In genomic region chr19:44260343-44260681, GRCh38 we compare ENCODE assay signal across 8 cellular contexts. TPM values are rescaled to one million over a fixed set of nuclear protein-coding genes. Genes with fewer than 3 reads are reported as not detected.
DNase-seq lines count a peak whose midpoint lies in the region; ATAC-seq and TF ChIP-seq lines count a peak whose summit lies in the region.

No MANE protein-coding gene starts in this region.

- no peaks in the 10 kb centered on the region for H3K36me3 ChIP-seq in CD8-positive, alpha-beta memory T cell (ENCODE audit: insufficient read depth, low read length)

- H3K27ac ChIP-seq in CD8-positive, alpha-beta memory T cell (ENCODE audit: low read depth, low read length): no peak overlapping the region
- peak overlapping the region; percentile 46 for H3K27ac ChIP-seq in epithelial cell of prostate

- POLR2A ChIA-PET in CD8-positive, alpha-beta memory T cell (lab: Charles Lee): no interaction called here

- no peaks in the 10 kb centered on the region for H3K27me3 ChIP-seq in CD8-positive, alpha-beta memory T cell (ENCODE audit: insufficient read depth, low read length, poor library complexity, severe bottlenecking)

- no peak for TF ChIP-seq CTCF in neural crest cell (conservative IDR thresholded peaks at IDR 0.05)

- ATAC-seq in HG02885 (IDR thresholded peaks at IDR 0.05; ENCODE audit: poor library complexity, unreplicated experiment): no peak
- no peak for ATAC-seq in GM21528 (IDR thresholded peaks at IDR 0.05; ENCODE audit: low FRiP score, unreplicated experiment)

- H3K4me1 Mint-ChIP-seq in CD8-positive, alpha-beta memory T cell: peaks cover 7 to 13% (median 13%) of the 10 kb centered on the region in 3 donors
- H3K4me1 Mint-ChIP-seq in neural crest cell: peaks cover 12% of the 10 kb centered on the region

- H3K27me3 Mint-ChIP-seq in CD8-positive, alpha-beta memory T cell: no peaks in the 10 kb centered on the region
- H3K27me3 Mint-ChIP-seq in neural crest cell (ENCODE audit: low read depth): no peaks in the 10 kb centered on the region

- no peaks in the 10 kb centered on the region for H3K4me1 ChIP-seq in CD8-positive, alpha-beta memory T cell (ENCODE audit: insufficient read depth, low read length)

- peaks cover 15% of the 10 kb centered on the region for H3K9me3 ChIP-seq in CD8-positive, alpha-beta memory T cell (ENCODE audit: low read length)

- H3K4me3 Mint-ChIP-seq in CD8-positive, alpha-beta memory T cell: peak overlapping the region in 6 of 7 donors; percentile 60 to 70 (median 64)
- H3K4me3 Mint-ChIP-seq in neural crest cell: peak overlapping the region; percentile 81

- peaks cover 3 to 68% (median 19%) of the 10 kb centered on the region in 3 donors for H3K36me3 Mint-ChIP-seq in CD8-positive, alpha-beta memory T cell
- H3K36me3 Mint-ChIP-seq in neural crest cell (ENCODE audit: low read depth): peaks cover 22% of the 10 kb centered on the region

- no peak overlapping the region for H3K4me3 ChIP-seq in CD8-positive, alpha-beta memory T cell (ENCODE audit: low read length)

- CTCF ChIA-PET in CD8-positive, alpha-beta memory T cell (lab: Charles Lee): no interaction called here

- peaks cover 48 to 94% (median 78%) of the 10 kb centered on the region in 5 donors for H3K9me3 Mint-ChIP-seq in CD8-positive, alpha-beta memory T cell
- H3K9me3 Mint-ChIP-seq in neural crest cell: peaks cover 15% of the 10 kb centered on the region

- peak overlapping the region in 2 of 8 donors; percentile 38 to 41 for H3K27ac Mint-ChIP-seq in CD8-positive, alpha-beta memory T cell
- H3K27ac Mint-ChIP-seq in neural crest cell (ENCODE audit: unreplicated experiment): peak overlapping the region; percentile 36

- DNase-seq in CD8-positive, alpha-beta memory T cell: no peak
- DNase-seq in NCI-H69 (lab: John Stamatoyannopoulos, UW) (peak; percentile 61), epithelial cell of prostate (ENCODE audit: low read depth, low spot score) (no peak), neural crest cell (ENCODE audit: low read depth, low spot score) (no peak), SW 1271 (lab: John Stamatoyannopoulos, UW) (no peak)
- no peak for DNase-seq in activated CD4-positive, CD25-positive, alpha-beta regulatory T cell (lab: John Stamatoyannopoulos, UW)

RNA-seq across cellular contexts. Expression of gene ZNF233, which starts 0.6 kb away (rescaled TPM):
- under 1 TPM; 0.09 to 0.22 TPM for total RNA-seq in CD8-positive, alpha-beta memory T cell
- 0.44 TPM for polyA plus RNA-seq in CD8-positive, alpha-beta memory T cell
- 1.7 and 2.5 TPM in 2 replicates for total RNA-seq in neural crest cell

RNA-seq across cellular contexts. Expression of gene ZNF235, which starts 44.5 kb away (rescaled TPM):
- total RNA-seq in CD8-positive, alpha-beta memory T cell: 1 to 10 TPM; 4.7 to 5.1 TPM
- 3.8 TPM for polyA plus RNA-seq in CD8-positive, alpha-beta memory T cell
- 9.5 and 11.5 TPM in 2 replicates for total RNA-seq in neural crest cell

RNA-seq across cellular contexts. Expression of gene ZNF227, which starts 48.0 kb away (rescaled TPM):
- total RNA-seq in CD8-positive, alpha-beta memory T cell: 10 to 100 TPM; 22.1 to 24.0 TPM
- polyA plus RNA-seq in CD8-positive, alpha-beta memory T cell: 11.4 TPM
- total RNA-seq in neural crest cell: 33.4 and 35.8 TPM in 2 replicates
